1 cellular context compared by ENCODE assay signal in genomic region chr3:16048435-16049318, GRCh38.
A peak's percentile ranks its signal among the peaks of the same experiment; 100 is the strongest.
TF ChIP-seq lines count a peak whose summit lies in the region.

No MANE protein-coding gene starts in this region.

TF ChIP-seq in K562, 482 proteins besides CTCF, POLR2A, EP300 and RAD21 (continued from another document):
- TF ChIP-seq ESRRA (IDR thresholded peaks at IDR 0.05; ENCODE audit: borderline replicate concordance, low read depth), result peak; percentile 27; the same call in 1 of the 2 replicates
- 0 out of 2 replicates have a peak, but pooled peaks have one; percentile 22 for TF ChIP-seq CTBP1 (IDR thresholded peaks at IDR 0.05; ENCODE audit: borderline replicate concordance)
TF ChIP-seq in K562: peak in this region for 9.
